In the genomic region with DNA sequence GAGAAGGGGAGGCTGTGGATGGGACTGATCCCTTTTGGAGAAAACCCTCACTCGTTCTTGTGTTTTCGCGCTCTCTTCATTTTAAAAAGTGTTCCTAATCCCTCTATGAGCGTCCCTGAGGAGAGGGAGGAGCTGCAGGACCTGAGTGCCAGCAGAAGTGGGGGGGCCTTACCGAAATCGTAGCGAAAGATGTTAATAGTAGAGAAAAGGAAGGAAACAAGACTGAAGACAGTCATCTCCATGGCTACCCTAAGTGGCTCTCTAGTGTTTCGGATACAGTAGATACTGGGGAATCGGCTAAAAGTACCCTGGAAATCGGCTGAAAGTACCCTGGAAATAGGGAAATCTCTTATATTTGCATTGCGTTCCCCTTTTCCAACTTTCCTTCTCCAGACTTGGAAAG, we compare ENCODE assay signal across 8 cellular contexts. TPM values are rescaled to one million over a fixed set of nuclear protein-coding genes. Genes with fewer than 3 reads are reported as not detected.
DNase-seq lines count a peak whose midpoint lies in the region; ATAC-seq, FAIRE-seq and TF ChIP-seq lines count a peak whose summit lies in the region.

No MANE protein-coding gene starts in this region.

- no peaks in the 10 kb centered on the region for H3K9me3 Mint-ChIP-seq in activated naive CD4-positive, alpha-beta T cell treated with anti-CD3 and anti-CD28 coated beads, Interleukin-2, amount 10 ng/mL, durations not matched to agents 7 days and 5 days

- H3K4me1 Mint-ChIP-seq in activated naive CD4-positive, alpha-beta T cell treated with anti-CD3 and anti-CD28 coated beads, Interleukin-2, amount 10 ng/mL, durations not matched to agents 7 days and 5 days = peaks cover 48% of the 10 kb centered on the region

- peak; percentile 27 for ATAC-seq in HG03442 (IDR thresholded peaks at IDR 0.05; ENCODE audit: unreplicated experiment)
- ATAC-seq in lung (ENCODE audit: insufficient read depth, low FRiP score) = no peak
- no peak for ATAC-seq in GM18858 (IDR thresholded peaks at IDR 0.05; ENCODE audit: unreplicated experiment)

- TF ChIP-seq POLR2A in vagina (IDR thresholded peaks at IDR 0.05) = no peak
- TF ChIP-seq POLR2A in H54 (IDR thresholded peaks at IDR 0.05; ENCODE audit: low read depth, low read length) = no peak

- H3K36me3 ChIP-seq in lung (ENCODE audit: control insufficient read depth in 2 of 2, insufficient read depth in 2 of 2, low read length in 2 of 2) (no peaks in the 10 kb centered on the region), vagina (no peaks in the 10 kb centered on the region)

- H3K9me3 ChIP-seq in lung (ENCODE audit: control insufficient read depth in 2 of 2, insufficient read depth in 1 of 2, low read length in 1 of 2) (no peaks in the 10 kb centered on the region), vagina (no peaks in the 10 kb centered on the region)

- peaks cover 10% of the 10 kb centered on the region for H3K27me3 Mint-ChIP-seq in activated naive CD4-positive, alpha-beta T cell treated with anti-CD3 and anti-CD28 coated beads, Interleukin-2, amount 10 ng/mL, durations not matched to agents 7 days and 5 days

- CTCF ChIA-PET in activated naive CD4-positive, alpha-beta T cell treated with anti-CD3 and anti-CD28 coated beads, Interleukin-2, amount 10 ng/mL, durations not matched to agents 7 days and 5 days (lab: Charles Lee) = interaction anchor here (1.5 kb wide), 1 partner anchor 70 kb away, joined by 4 read pairs; no protein-coding TSS in a partner anchor

- H3K4me1 ChIP-seq in lung (ENCODE audit: control insufficient read depth in 2 of 2, insufficient read depth in 2 of 2, low read length in 2 of 2) (peaks cover 3 to 4% of the 10 kb centered on the region in 2 donors), vagina (peaks cover 26% of the 10 kb centered on the region)

- intact Hi-C loops in vagina (cut with DNase I) = no loop called here

- peak overlapping the region; percentile 93 for H3K27ac Mint-ChIP-seq in activated naive CD4-positive, alpha-beta T cell treated with anti-CD3 and anti-CD28 coated beads, Interleukin-2, amount 10 ng/mL, durations not matched to agents 7 days and 5 days

- TF ChIP-seq CTCF in lung (IDR thresholded peaks at IDR 0.05; ENCODE audit: control extremely low read depth, extremely low read depth) (no peak), vagina (IDR thresholded peaks at IDR 0.05) (no peak)

- peaks cover 1% of the 10 kb centered on the region for H3K36me3 Mint-ChIP-seq in activated naive CD4-positive, alpha-beta T cell treated with anti-CD3 and anti-CD28 coated beads, Interleukin-2, amount 10 ng/mL, durations not matched to agents 7 days and 5 days

- H3K4me3 ChIP-seq in lung = no peak overlapping the region
- peak overlapping the region; percentile 58 to 67 for H3K4me3 ChIP-seq in vagina

- no peak for DNase-seq in activated naive CD4-positive, alpha-beta T cell treated with anti-CD3 and anti-CD28 coated beads, Interleukin-2, amount 10 ng/mL, durations not matched to agents 7 days and 5 days
- DNase-seq in activated naive CD4-positive, alpha-beta T cell (lab: John Stamatoyannopoulos, UW) = no peak
- DNase-seq in lung (ENCODE audit: low spot score) (no peak), vagina (ENCODE audit: extremely low spot score in 2 of 2) (no peak), H54 (ENCODE audit: insufficient read length, low spot score) (no peak)

- H3K27me3 ChIP-seq in lung (ENCODE audit: control insufficient read depth, insufficient read depth) (no peaks in the 10 kb centered on the region), vagina (no peaks in the 10 kb centered on the region)

- H3K27ac ChIP-seq in angular gyrus (ENCODE audit: low read depth, low read length) (peak overlapping the region; percentile 83), lung (ENCODE audit: low read depth in 1 of 2, low read length in 1 of 2) (peak overlapping the region; percentile 11 to 98), vagina (peak overlapping the region; percentile 92)

- peak overlapping the region; percentile 92 for H3K4me3 Mint-ChIP-seq in activated naive CD4-positive, alpha-beta T cell treated with anti-CD3 and anti-CD28 coated beads, Interleukin-2, amount 10 ng/mL, durations not matched to agents 7 days and 5 days

- no peak for FAIRE-seq in H54 (lab: Jason Lieb, UNC)

- 19 to 35% methylated on average over 11 of the region's 11 CpGs for WGBS in lung, 2 donors

RNA-seq across cellular contexts. Expression of gene DSTYK, which starts 0.3 kb away (rescaled TPM):
- 10 to 100 TPM; 10.1 to 19.3 TPM for total RNA-seq in lung
- 1 to 10 TPM; 3.5 to 4.2 TPM for polyA plus RNA-seq in lung
- 12.0 TPM for total RNA-seq in vagina

RNA-seq across cellular contexts. Expression of gene TMCC2, which starts 15.9 kb away (rescaled TPM):
- total RNA-seq in lung (10 to 100 TPM in 1 of 2 donors, 1 to 10 TPM in 1; 2.9 to 27.0 TPM), vagina (4.9 TPM)
- polyA plus RNA-seq in lung = 1 to 10 TPM; 1.9 to 2.0 TPM
